In the genomic region with DNA sequence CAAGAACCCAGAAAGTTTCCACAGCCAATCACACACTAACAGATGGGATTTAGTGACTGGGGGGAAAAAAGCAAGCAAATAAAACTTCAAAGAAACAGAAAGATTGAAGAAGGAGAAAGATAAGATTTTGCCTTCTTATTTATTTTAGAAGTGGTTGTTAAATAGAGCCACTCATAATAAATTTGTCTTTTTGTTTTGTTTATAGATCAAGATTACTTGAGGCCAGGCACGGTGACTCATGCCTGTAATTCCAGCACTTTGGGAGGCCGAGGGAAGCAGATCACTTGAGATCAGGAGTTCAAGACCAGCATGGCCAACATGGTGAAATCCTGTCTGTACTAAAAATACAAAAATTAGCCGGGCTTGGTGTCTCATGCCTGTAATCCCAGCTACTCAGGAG, we compare ENCODE assay signal across 1 cellular context.
TF ChIP-seq lines count a peak whose summit lies in the region.

No MANE protein-coding gene starts in this region.

TF ChIP-seq in HEK293, 187 proteins besides CTCF, POLR2A, EP300 and RAD21 (continued from another document and continues in another):
- no peak for TF ChIP-seq ZNF174 (tag by site-specific recombination; IDR thresholded peaks at IDR 0.05)
- TF ChIP-seq, protein P1, sequence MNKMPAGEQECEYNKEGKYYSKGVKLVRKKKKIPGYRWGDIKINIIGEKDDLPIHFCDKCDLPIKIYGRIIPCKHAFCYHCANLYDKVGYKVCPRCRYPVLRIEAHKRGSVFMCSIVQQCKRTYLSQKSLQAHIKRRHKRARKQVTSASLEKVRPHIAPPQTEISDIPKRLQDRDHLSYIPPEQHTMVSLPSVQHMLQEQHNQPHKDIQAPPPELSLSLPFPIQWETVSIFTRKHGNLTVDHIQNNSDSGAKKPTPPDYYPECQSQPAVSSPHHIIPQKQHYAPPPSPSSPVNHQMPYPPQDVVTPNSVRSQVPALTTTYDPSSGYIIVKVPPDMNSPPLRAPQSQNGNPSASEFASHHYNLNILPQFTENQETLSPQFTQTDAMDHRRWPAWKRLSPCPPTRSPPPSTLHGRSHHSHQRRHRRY (tag by site-specific recombination; IDR thresholded peaks at IDR 0.05): no peak
- TF ChIP-seq ZFP37 (tag by site-specific recombination; IDR thresholded peaks at IDR 0.05): no peak
- no peak for TF ChIP-seq ZNF394 (tag by site-specific recombination; IDR thresholded peaks at IDR 0.05; ENCODE audit: borderline replicate concordance)
- TF ChIP-seq OVOL3 (tag by site-specific recombination; IDR thresholded peaks at IDR 0.05): 0 out of 2 replicates have a peak, but pooled peaks have one; percentile 25
- no peak for TF ChIP-seq ZBTB17 (tag by site-specific recombination; IDR thresholded peaks at IDR 0.05)
- TF ChIP-seq ZNF16 (tag by site-specific recombination; IDR thresholded peaks at IDR 0.05; ENCODE audit: low read depth): no peak
- TF ChIP-seq KLF16 (tag by site-specific recombination; IDR thresholded peaks at IDR 0.05): no peak
- no peak for TF ChIP-seq KLF9 (tag by site-specific recombination; IDR thresholded peaks at IDR 0.05; ENCODE audit: low read depth)
- TF ChIP-seq TRIM28 (IDR thresholded peaks at IDR 0.05; ENCODE audit: borderline replicate concordance, low read length): no peak
- no peak for TF ChIP-seq ZNF19 (tag by site-specific recombination; IDR thresholded peaks at IDR 0.05; ENCODE audit: low read depth)
- TF ChIP-seq ZNF48 (tag by site-specific recombination; IDR thresholded peaks at IDR 0.05): no peak
- TF ChIP-seq, protein P2, sequence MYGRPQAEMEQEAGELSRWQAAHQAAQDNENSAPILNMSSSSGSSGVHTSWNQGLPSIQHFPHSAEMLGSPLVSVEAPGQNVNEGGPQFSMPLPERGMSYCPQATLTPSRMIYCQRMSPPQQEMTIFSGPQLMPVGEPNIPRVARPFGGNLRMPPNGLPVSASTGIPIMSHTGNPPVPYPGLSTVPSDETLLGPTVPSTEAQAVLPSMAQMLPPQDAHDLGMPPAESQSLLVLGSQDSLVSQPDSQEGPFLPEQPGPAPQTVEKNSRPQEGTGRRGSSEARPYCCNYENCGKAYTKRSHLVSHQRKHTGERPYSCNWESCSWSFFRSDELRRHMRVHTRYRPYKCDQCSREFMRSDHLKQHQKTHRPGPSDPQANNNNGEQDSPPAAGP (tag by site-specific recombination; IDR thresholded peaks at IDR 0.05): no peak
- TF ChIP-seq, protein P3, sequence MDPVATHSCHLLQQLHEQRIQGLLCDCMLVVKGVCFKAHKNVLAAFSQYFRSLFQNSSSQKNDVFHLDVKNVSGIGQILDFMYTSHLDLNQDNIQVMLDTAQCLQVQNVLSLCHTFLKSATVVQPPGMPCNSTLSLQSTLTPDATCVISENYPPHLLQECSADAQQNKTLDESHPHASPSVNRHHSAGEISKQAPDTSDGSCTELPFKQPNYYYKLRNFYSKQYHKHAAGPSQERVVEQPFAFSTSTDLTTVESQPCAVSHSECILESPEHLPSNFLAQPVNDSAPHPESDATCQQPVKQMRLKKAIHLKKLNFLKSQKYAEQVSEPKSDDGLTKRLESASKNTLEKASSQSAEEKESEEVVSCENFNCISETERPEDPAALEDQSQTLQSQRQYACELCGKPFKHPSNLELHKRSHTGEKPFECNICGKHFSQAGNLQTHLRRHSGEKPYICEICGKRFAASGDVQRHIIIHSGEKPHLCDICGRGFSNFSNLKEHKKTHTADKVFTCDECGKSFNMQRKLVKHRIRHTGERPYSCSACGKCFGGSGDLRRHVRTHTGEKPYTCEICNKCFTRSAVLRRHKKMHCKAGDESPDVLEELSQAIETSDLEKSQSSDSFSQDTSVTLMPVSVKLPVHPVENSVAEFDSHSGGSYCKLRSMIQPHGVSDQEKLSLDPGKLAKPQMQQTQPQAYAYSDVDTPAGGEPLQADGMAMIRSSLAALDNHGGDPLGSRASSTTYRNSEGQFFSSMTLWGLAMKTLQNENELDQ (tag by site-specific recombination; IDR thresholded peaks at IDR 0.05; ENCODE audit: low read depth): no peak
- TF ChIP-seq ZNF157 (tag by site-specific recombination; IDR thresholded peaks at IDR 0.05): no peak
- TF ChIP-seq, protein P4, sequence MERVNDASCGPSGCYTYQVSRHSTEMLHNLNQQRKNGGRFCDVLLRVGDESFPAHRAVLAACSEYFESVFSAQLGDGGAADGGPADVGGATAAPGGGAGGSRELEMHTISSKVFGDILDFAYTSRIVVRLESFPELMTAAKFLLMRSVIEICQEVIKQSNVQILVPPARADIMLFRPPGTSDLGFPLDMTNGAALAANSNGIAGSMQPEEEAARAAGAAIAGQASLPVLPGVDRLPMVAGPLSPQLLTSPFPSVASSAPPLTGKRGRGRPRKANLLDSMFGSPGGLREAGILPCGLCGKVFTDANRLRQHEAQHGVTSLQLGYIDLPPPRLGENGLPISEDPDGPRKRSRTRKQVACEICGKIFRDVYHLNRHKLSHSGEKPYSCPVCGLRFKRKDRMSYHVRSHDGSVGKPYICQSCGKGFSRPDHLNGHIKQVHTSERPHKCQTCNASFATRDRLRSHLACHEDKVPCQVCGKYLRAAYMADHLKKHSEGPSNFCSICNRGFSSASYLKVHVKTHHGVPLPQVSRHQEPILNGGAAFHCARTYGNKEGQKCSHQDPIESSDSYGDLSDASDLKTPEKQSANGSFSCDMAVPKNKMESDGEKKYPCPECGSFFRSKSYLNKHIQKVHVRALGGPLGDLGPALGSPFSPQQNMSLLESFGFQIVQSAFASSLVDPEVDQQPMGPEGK (tag by site-specific recombination; IDR thresholded peaks at IDR 0.05): no peak
- TF ChIP-seq, protein P5, sequence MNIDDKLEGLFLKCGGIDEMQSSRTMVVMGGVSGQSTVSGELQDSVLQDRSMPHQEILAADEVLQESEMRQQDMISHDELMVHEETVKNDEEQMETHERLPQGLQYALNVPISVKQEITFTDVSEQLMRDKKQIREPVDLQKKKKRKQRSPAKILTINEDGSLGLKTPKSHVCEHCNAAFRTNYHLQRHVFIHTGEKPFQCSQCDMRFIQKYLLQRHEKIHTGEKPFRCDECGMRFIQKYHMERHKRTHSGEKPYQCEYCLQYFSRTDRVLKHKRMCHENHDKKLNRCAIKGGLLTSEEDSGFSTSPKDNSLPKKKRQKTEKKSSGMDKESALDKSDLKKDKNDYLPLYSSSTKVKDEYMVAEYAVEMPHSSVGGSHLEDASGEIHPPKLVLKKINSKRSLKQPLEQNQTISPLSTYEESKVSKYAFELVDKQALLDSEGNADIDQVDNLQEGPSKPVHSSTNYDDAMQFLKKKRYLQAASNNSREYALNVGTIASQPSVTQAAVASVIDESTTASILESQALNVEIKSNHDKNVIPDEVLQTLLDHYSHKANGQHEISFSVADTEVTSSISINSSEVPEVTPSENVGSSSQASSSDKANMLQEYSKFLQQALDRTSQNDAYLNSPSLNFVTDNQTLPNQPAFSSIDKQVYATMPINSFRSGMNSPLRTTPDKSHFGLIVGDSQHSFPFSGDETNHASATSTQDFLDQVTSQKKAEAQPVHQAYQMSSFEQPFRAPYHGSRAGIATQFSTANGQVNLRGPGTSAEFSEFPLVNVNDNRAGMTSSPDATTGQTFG (tag by site-specific recombination; IDR thresholded peaks at IDR 0.05; ENCODE audit: borderline replicate concordance): no peak
- TF ChIP-seq, protein P6, sequence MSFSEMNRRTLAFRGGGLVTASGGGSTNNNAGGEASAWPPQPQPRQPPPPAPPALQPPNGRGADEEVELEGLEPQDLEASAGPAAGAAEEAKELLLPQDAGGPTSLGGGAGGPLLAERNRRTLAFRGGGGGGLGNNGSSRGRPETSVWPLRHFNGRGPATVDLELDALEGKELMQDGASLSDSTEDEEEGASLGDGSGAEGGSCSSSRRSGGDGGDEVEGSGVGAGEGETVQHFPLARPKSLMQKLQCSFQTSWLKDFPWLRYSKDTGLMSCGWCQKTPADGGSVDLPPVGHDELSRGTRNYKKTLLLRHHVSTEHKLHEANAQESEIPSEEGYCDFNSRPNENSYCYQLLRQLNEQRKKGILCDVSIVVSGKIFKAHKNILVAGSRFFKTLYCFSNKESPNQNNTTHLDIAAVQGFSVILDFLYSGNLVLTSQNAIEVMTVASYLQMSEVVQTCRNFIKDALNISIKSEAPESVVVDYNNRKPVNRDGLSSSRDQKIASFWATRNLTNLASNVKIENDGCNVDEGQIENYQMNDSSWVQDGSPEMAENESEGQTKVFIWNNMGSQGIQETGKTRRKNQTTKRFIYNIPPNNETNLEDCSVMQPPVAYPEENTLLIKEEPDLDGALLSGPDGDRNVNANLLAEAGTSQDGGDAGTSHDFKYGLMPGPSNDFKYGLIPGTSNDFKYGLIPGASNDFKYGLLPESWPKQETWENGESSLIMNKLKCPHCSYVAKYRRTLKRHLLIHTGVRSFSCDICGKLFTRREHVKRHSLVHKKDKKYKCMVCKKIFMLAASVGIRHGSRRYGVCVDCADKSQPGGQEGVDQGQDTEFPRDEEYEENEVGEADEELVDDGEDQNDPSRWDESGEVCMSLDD (tag by site-specific recombination; IDR thresholded peaks at IDR 0.05): no peak
- no peak for TF ChIP-seq ZNF658 (tag by site-specific recombination; IDR thresholded peaks at IDR 0.05)
- TF ChIP-seq BCL11A (tag by site-specific recombination; IDR thresholded peaks at IDR 0.05; ENCODE audit: low read depth): no peak
- TF ChIP-seq, protein P7, sequence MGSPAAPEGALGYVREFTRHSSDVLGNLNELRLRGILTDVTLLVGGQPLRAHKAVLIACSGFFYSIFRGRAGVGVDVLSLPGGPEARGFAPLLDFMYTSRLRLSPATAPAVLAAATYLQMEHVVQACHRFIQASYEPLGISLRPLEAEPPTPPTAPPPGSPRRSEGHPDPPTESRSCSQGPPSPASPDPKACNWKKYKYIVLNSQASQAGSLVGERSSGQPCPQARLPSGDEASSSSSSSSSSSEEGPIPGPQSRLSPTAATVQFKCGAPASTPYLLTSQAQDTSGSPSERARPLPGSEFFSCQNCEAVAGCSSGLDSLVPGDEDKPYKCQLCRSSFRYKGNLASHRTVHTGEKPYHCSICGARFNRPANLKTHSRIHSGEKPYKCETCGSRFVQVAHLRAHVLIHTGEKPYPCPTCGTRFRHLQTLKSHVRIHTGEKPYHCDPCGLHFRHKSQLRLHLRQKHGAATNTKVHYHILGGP (tag by site-specific recombination; IDR thresholded peaks at IDR 0.05): 0 out of 2 replicates have a peak, but pooled peaks have one; percentile 35
- no peak for TF ChIP-seq ZNF155 (tag by site-specific recombination; IDR thresholded peaks at IDR 0.05)
- TF ChIP-seq ZNF473 (tag by site-specific recombination; IDR thresholded peaks at IDR 0.05): no peak
- TF ChIP-seq TCF7L2 (IDR thresholded peaks at IDR 0.05; ENCODE audit: borderline replicate concordance, low read depth, low read length): peak; percentile 91
- TF ChIP-seq ZNF433 (tag by site-specific recombination; IDR thresholded peaks at IDR 0.05; ENCODE audit: low read depth): no peak
- no peak for TF ChIP-seq KLF7 (tag by site-specific recombination; IDR thresholded peaks at IDR 0.05; ENCODE audit: borderline replicate concordance)
- no peak for TF ChIP-seq ZNF202 (tag by site-specific recombination; IDR thresholded peaks at IDR 0.05; ENCODE audit: borderline replicate concordance)
- TF ChIP-seq ZNF660 (tag by site-specific recombination; IDR thresholded peaks at IDR 0.05): no peak
- TF ChIP-seq ZNF629 (tag by site-specific recombination; IDR thresholded peaks at IDR 0.05): peak; percentile 40; the same call in 1 of the 2 replicates
- TF ChIP-seq ZBTB7A (tag by site-specific recombination; IDR thresholded peaks at IDR 0.05; ENCODE audit: low read depth): no peak
- no peak for TF ChIP-seq ZEB2 (tag by site-specific recombination; IDR thresholded peaks at IDR 0.05)
- TF ChIP-seq ZNF791 (tag by site-specific recombination; IDR thresholded peaks at IDR 0.05): no peak
- no peak for TF ChIP-seq ZBTB21 (tag by site-specific recombination; IDR thresholded peaks at IDR 0.05)
- TF ChIP-seq MYNN (tag by site-specific recombination; IDR thresholded peaks at IDR 0.05; ENCODE audit: borderline replicate concordance): no peak
- TF ChIP-seq, protein P8, sequence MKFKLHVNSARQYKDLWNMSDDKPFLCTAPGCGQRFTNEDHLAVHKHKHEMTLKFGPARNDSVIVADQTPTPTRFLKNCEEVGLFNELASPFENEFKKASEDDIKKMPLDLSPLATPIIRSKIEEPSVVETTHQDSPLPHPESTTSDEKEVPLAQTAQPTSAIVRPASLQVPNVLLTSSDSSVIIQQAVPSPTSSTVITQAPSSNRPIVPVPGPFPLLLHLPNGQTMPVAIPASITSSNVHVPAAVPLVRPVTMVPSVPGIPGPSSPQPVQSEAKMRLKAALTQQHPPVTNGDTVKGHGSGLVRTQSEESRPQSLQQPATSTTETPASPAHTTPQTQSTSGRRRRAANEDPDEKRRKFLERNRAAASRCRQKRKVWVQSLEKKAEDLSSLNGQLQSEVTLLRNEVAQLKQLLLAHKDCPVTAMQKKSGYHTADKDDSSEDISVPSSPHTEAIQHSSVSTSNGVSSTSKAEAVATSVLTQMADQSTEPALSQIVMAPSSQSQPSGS (tag by site-specific recombination; IDR thresholded peaks at IDR 0.05; ENCODE audit: low read depth): no peak
- 0 out of 2 replicates have a peak, but pooled peaks have one; percentile 11 for TF ChIP-seq SCRT1 (tag by site-specific recombination; IDR thresholded peaks at IDR 0.05; ENCODE audit: borderline replicate concordance)
- TF ChIP-seq ZFP41 (tag by site-specific recombination; IDR thresholded peaks at IDR 0.05; ENCODE audit: borderline replicate concordance): no peak
- no peak for TF ChIP-seq SP2 (tag by site-specific recombination; IDR thresholded peaks at IDR 0.05)
- TF ChIP-seq ZNF404 (tag by site-specific recombination; IDR thresholded peaks at IDR 0.05): no peak
- TF ChIP-seq ZNF2 (tag by site-specific recombination; IDR thresholded peaks at IDR 0.05): no peak; the same call in 1 of the 2 replicates
- 0 out of 2 replicates have a peak, but pooled peaks have one; percentile 26 for TF ChIP-seq ZNF335 (tag by site-specific recombination; conservative IDR thresholded peaks at IDR 0.05)
- peak; percentile 59 for TF ChIP-seq ZFP69B (tag by site-specific recombination; IDR thresholded peaks at IDR 0.05)
- TF ChIP-seq, protein P9, sequence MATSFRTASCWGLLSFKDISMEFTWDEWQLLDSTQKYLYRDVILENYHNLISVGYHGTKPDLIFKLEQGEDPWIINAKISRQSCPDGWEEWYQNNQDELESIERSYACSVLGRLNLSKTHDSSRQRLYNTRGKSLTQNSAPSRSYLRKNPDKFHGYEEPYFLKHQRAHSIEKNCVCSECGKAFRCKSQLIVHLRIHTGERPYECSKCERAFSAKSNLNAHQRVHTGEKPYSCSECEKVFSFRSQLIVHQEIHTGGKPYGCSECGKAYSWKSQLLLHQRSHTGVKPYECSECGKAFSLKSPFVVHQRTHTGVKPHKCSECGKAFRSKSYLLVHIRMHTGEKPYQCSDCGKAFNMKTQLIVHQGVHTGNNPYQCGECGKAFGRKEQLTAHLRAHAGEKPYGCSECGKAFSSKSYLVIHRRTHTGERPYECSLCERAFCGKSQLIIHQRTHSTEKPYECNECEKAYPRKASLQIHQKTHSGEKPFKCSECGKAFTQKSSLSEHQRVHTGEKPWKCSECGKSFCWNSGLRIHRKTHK (tag by site-specific recombination; IDR thresholded peaks at IDR 0.05): no peak
- TF ChIP-seq ZNF426 (tag by site-specific recombination; IDR thresholded peaks at IDR 0.05): no peak
- no peak for TF ChIP-seq ZNF112 (tag by site-specific recombination; IDR thresholded peaks at IDR 0.05)
- TF ChIP-seq ZNF701 (tag by site-specific recombination; IDR thresholded peaks at IDR 0.05): no peak
- 0 out of 2 replicates have a peak, but pooled peaks have one; percentile 63 for TF ChIP-seq GLI2 (tag by site-specific recombination; IDR thresholded peaks at IDR 0.05; ENCODE audit: borderline replicate concordance, low read depth)
- no peak for TF ChIP-seq PRDM1 (tag by site-specific recombination; IDR thresholded peaks at IDR 0.05)
- no peak for TF ChIP-seq KLF1 (tag by site-specific recombination; IDR thresholded peaks at IDR 0.05)
- TF ChIP-seq ZNF121 (tag by site-specific recombination; IDR thresholded peaks at IDR 0.05): no peak
- no peak for TF ChIP-seq ZNF391 (tag by site-specific recombination; IDR thresholded peaks at IDR 0.05; ENCODE audit: borderline replicate concordance, low read depth)
- TF ChIP-seq ZNF571 (tag by site-specific recombination; IDR thresholded peaks at IDR 0.05): no peak
